ENCODE assay signal across 26 cellular contexts in genomic region chr3:167033866-167034265, GRCh38.
"Had no signal": no experiment of that assay in that cellular context is flagged by ENCODE, and none has a peak within 500 bp of the region (broad histone marks: within the 10 kb centered on the region; RNA-seq: fewer than 3 reads in every experiment).

No MANE protein-coding gene starts in this region.

- H3K27ac ChIP-seq: colonic mucosa, coronary artery, dorsolateral prefrontal cortex, epithelial cell of prostate, esophagus muscularis mucosa, esophagus squamous epithelium, foreskin keratinocyte, gastrocnemius medialis, gastroesophageal sphincter, heart left ventricle had no signal

- H3K4me1 ChIP-seq: colonic mucosa, esophagus squamous epithelium, foreskin keratinocyte, gastrocnemius medialis, gastroesophageal sphincter, heart left ventricle had no signal

- H3K4me3 ChIP-seq: colonic mucosa, coronary artery, dorsolateral prefrontal cortex, esophagus muscularis mucosa, esophagus squamous epithelium, gastrocnemius medialis, gastroesophageal sphincter, heart left ventricle had no signal

- ATAC-seq: effector memory CD8-positive, alpha-beta T cell; esophagus mucosa; foreskin keratinocyte; gastrocnemius medialis; gastroesophageal sphincter; heart left ventricle had no signal

- H3K36me3 ChIP-seq: colonic mucosa, esophagus muscularis mucosa, esophagus squamous epithelium, gastrocnemius medialis, gastroesophageal sphincter, heart left ventricle had no signal

- H3K27me3 ChIP-seq: colonic mucosa, esophagus muscularis mucosa, esophagus squamous epithelium, foreskin keratinocyte, gastrocnemius medialis, gastroesophageal sphincter had no signal

- DNase-seq: colonic mucosa; cortex of kidney; dermis blood vessel endothelial cell; dorsolateral prefrontal cortex; effector CD4-positive, alpha-beta T cell; effector CD8-positive, alpha-beta T cell; effector memory CD4-positive, alpha-beta T cell; effector memory CD8-positive, alpha-beta T cell; endodermal cell; erythroblast; esophagus squamous epithelium; foreskin fibroblast; foreskin keratinocyte; foreskin melanocyte; gastrocnemius medialis; glutamatergic neuron; head of caudate nucleus; heart left ventricle had no signal

- FAIRE-seq: colon, endothelial cell of umbilical vein, frontal cortex had no signal

- H3K9me3 ChIP-seq: colonic mucosa, esophagus muscularis mucosa, esophagus squamous epithelium, gastrocnemius medialis, gastroesophageal sphincter, heart left ventricle had no signal
